Comparison of ENCODE assay signal across 7 cellular contexts in genomic region chr15:72237286-72238224, GRCh38. TPM values are rescaled to one million over a fixed set of nuclear protein-coding genes. Genes with fewer than 3 reads are reported as not detected.
DNase-seq lines count a peak whose midpoint lies in the region; ATAC-seq and TF ChIP-seq lines count a peak whose summit lies in the region.

No MANE protein-coding gene starts in this region.

- H3K36me3 Mint-ChIP-seq in progenitor cell of endocrine pancreas (ENCODE audit: insufficient read depth) = peaks cover 21% of the 10 kb centered on the region

- H3K4me3 Mint-ChIP-seq in progenitor cell of endocrine pancreas (ENCODE audit: low read depth) = no peak overlapping the region

- H3K9me3 Mint-ChIP-seq in progenitor cell of endocrine pancreas (ENCODE audit: low read depth) = no peaks in the 10 kb centered on the region

- ATAC-seq in GM18861 (IDR thresholded peaks at IDR 0.05; ENCODE audit: unreplicated experiment) (peak; percentile 57), HG02981 (IDR thresholded peaks at IDR 0.05; ENCODE audit: unreplicated experiment) (peak; percentile 89), heart right ventricle (peak in 7 of 8 donors; percentile 24 to 95 (median 60))

- no peaks in the 10 kb centered on the region for H3K9me3 ChIP-seq in heart right ventricle

- peaks cover 0 to 49% (median 35%) of the 10 kb centered on the region in 9 donors for H3K36me3 ChIP-seq in heart right ventricle

- DNase-seq in RPMI7951 (ENCODE audit: low read depth) (peak; percentile 99), heart right ventricle (peak in 1 of 2 donors; percentile 25), progenitor cell of endocrine pancreas (ENCODE audit: low spot score, unreplicated experiment) (no peak)
- DNase-seq in activated effector memory CD4-positive, alpha-beta T cell treated with anti-CD3 and anti-CD28 coated beads, Interleukin-2, amount 50 U/mL, for 16 hours = peak; percentile 89
- DNase-seq in stimulated activated CD4-positive, alpha-beta T cell treated with anti-CD3 and anti-CD28 coated beads, Interleukin-1b, Interleukin-23, amount 100 ng/mL, for 4 hours (ENCODE audit: low read depth in 2 of 2) = peak; percentile 44 to 52

- no peak overlapping the region for H3K27ac Mint-ChIP-seq in progenitor cell of endocrine pancreas

- H3K4me1 Mint-ChIP-seq in progenitor cell of endocrine pancreas (ENCODE audit: low read depth) = peaks cover 5% of the 10 kb centered on the region

- H3K4me3 ChIP-seq in heart right ventricle = peak overlapping the region in 1 of 10 donors; percentile 27

- H3K27me3 ChIP-seq in heart right ventricle = no peaks in the 10 kb centered on the region

- peak overlapping the region in 4 of 10 donors; percentile 1 to 89 (median 42) for H3K27ac ChIP-seq in heart right ventricle

- intact Hi-C loops in heart right ventricle (cut with DNase I) = loop anchor here in 1 of 10 donors (5.0 kb wide), 1 partner anchor 35 kb away; no protein-coding TSS in a partner anchor

- no peak for TF ChIP-seq CTCF in heart right ventricle (IDR thresholded peaks at IDR 0.05)
- no peak for TF ChIP-seq CTCF in progenitor cell of endocrine pancreas (IDR thresholded peaks at IDR 0.05; ENCODE audit: unreplicated experiment)

- H3K4me1 ChIP-seq in heart right ventricle = peaks cover 0 to 29% (median 4%) of the 10 kb centered on the region in 9 donors

- WGBS in heart right ventricle, 2 donors = 60 to 62% methylated on average over 4 of the region's 4 CpGs

- H3K27me3 Mint-ChIP-seq in progenitor cell of endocrine pancreas = no peaks in the 10 kb centered on the region

RNA-seq across cellular contexts. Expression of gene PKM, which starts 6.6 kb away (rescaled TPM):
- 2,644 and 2,870 TPM in 2 replicates for total RNA-seq in RPMI7951 (2014; rRNA removed; shearing (Covaris generic))
- 1,000 to 10,000 TPM in 6 of 10 donors, 100 to 1,000 TPM in 4; 851 to 1,508 (median 1,153) TPM for total RNA-seq in heart right ventricle
- 100 to 1,000 TPM; 549 to 755 TPM for polyA plus RNA-seq in heart right ventricle
- total RNA-seq in progenitor cell of endocrine pancreas = 511 and 525 TPM in 2 replicates

RNA-seq across cellular contexts. Expression of gene PARP6, which starts 34.8 kb away (rescaled TPM):
- total RNA-seq in RPMI7951 (2014; rRNA removed; shearing (Covaris generic)) = 19.5 and 28.8 TPM in 2 replicates
- total RNA-seq in heart right ventricle (10 to 100 TPM; 28.2 to 53.5 (median 37.6) TPM), progenitor cell of endocrine pancreas (131 and 134 TPM in 2 replicates)
- polyA plus RNA-seq in heart right ventricle = 100 to 1,000 TPM in 1 of 2 donors, 10 to 100 TPM in 1; 28.5 to 113 TPM

RNA-seq across cellular contexts. Expression of gene GRAMD2A, which starts 40.0 kb away (rescaled TPM):
- total RNA-seq in RPMI7951 (2014; rRNA removed; shearing (Covaris generic)) = not detected in 2 replicates
- total RNA-seq in heart right ventricle (under 1 TPM in 1 of 10 donors, not detected in 9; 0.20 TPM), progenitor cell of endocrine pancreas (4.0 and 5.0 TPM in 2 replicates)
- under 1 TPM in 1 of 2 donors, not detected in 1; 0.06 TPM for polyA plus RNA-seq in heart right ventricle
